34 cellular contexts compared by ENCODE assay signal in genomic region chr9:20030221-20030620, GRCh38.
"Had no signal": no experiment of that assay in that cellular context is flagged by ENCODE, and none has a peak within 500 bp of the region (broad histone marks: within the 10 kb centered on the region; RNA-seq: fewer than 3 reads in every experiment).

No MANE protein-coding gene starts in this region.

- H3K36me3 Mint-ChIP-seq: activated naive CD8-positive, alpha-beta T cell had no signal

- FAIRE-seq: astrocyte, bronchial epithelial cell had no signal

- H3K27ac Mint-ChIP-seq: activated B cell treated with CpG ODN at 0.5 μM for 24 hours; activated CD8-positive, alpha-beta T cell treated with anti-CD3 and anti-CD28 coated beads for 36 hours; activated naive CD8-positive, alpha-beta T cell; activated T-helper 17 cell treated with anti-CD3 and anti-CD28 coated beads, Interleukin-2, amount 50 U/mL, for 72 hours; effector memory CD8-positive, alpha-beta T cell; T-helper 17 cell; T-helper 2 cell treated with Interferon-gamma antibody and Interleukin-4, amounts not matched to agents 5 μg/mL and 100 μg/mL, for 36 hours had no signal

- H3K27me3 ChIP-seq: brain microvascular endothelial cell, esophagus muscularis mucosa, foreskin keratinocyte, gastrocnemius medialis had no signal

- H3K9me3 ChIP-seq: esophagus muscularis mucosa, gastrocnemius medialis had no signal

- H3K27me3 Mint-ChIP-seq: activated CD8-positive, alpha-beta T cell treated with anti-CD3 and anti-CD28 coated beads for 36 hours; activated naive CD8-positive, alpha-beta T cell; activated T-helper 17 cell treated with anti-CD3 and anti-CD28 coated beads, Interleukin-2, amount 50 U/mL, for 72 hours; central memory CD8-positive, alpha-beta T cell; effector memory CD8-positive, alpha-beta T cell; T-helper 17 cell had no signal

- H3K9me3 Mint-ChIP-seq: activated B cell treated with CpG ODN at 0.5 μM for 24 hours; activated CD8-positive, alpha-beta T cell treated with anti-CD3 and anti-CD28 coated beads for 36 hours; activated T-cell treated with anti-CD3 and anti-CD28 coated beads, Interleukin-2, amount 50 U/mL, for 4 hours; activated T-helper 17 cell treated with anti-CD3 and anti-CD28 coated beads, Interleukin-2, amount 50 U/mL, for 72 hours; central memory CD8-positive, alpha-beta T cell; effector memory CD8-positive, alpha-beta T cell; T-helper 2 cell treated with Interferon-gamma antibody and Interleukin-4, amounts not matched to agents 5 μg/mL and 100 μg/mL, for 36 hours had no signal

- ATAC-seq: activated CD4-positive, CD25-positive, alpha-beta regulatory T cell treated with anti-CD3 and anti-CD28 coated beads, Interleukin-2, amount 50 U/mL, for 24 hours; activated CD8-positive, alpha-beta T cell treated with anti-CD3 and anti-CD28 coated beads for 36 hours; activated T-cell treated with anti-CD3 and anti-CD28 coated beads, Interleukin-2, amount 50 U/mL, for 4 hours; activated T-helper 17 cell treated with anti-CD3 and anti-CD28 coated beads, Interleukin-2, amount 50 U/mL, for 72 hours; effector memory CD8-positive, alpha-beta T cell; foreskin keratinocyte; gastrocnemius medialis; T-helper 17 cell had no signal

- DNase-seq: activated B cell treated with CpG ODN at 0.5 μM for 24 hours; activated CD4-positive, alpha-beta T cell treated with anti-CD3 and anti-CD28 coated beads for 48 hours; activated CD4-positive, alpha-beta T cell treated with anti-CD3 and anti-CD28 coated beads, Interleukin-2, amount 50 U/mL, for 1 hour; activated CD4-positive, alpha-beta T cell treated with anti-CD3 and anti-CD28 coated beads, Interleukin-2, amount 50 U/mL, for 48 hours; activated CD8-positive, alpha-beta memory T cell treated with anti-CD3 and anti-CD28 coated beads for 24 hours; activated CD8-positive, alpha-beta T cell treated with anti-CD3 and anti-CD28 coated beads for 36 hours; activated effector memory CD4-positive, alpha-beta T cell treated with Interleukin-2 at 50 U/mL for 16 hours; activated gamma-delta T cell treated with Interleukin-2 at 50 U/mL for 16 hours; activated naive CD4-positive, alpha-beta T cell treated with anti-CD3 and anti-CD28 coated beads, Interleukin-2, amount 50 U/mL, for 16 hours; activated naive CD4-positive, alpha-beta T cell treated with Interleukin-2 at 50 U/mL for 16 hours; activated T-cell treated with anti-CD3 and anti-CD28 coated beads, Interleukin-2, amount 50 U/mL, for 4 hours; amniotic stem cell; anterior cingulate cortex; brain microvascular endothelial cell; cortex of kidney; dermis blood vessel endothelial cell; effector CD4-positive, alpha-beta T cell; effector memory CD8-positive, alpha-beta T cell; erythroblast; foreskin keratinocyte; gastrocnemius medialis; glutamatergic neuron; T-helper 1 cell; T-helper 17 cell; T1000; WERI-Rb-1 had no signal

- H3K27ac ChIP-seq: brain microvascular endothelial cell, esophagus muscularis mucosa, foreskin keratinocyte, WERI-Rb-1 had no signal

- H3K4me1 ChIP-seq: foreskin keratinocyte had no signal

- H3K4me1 Mint-ChIP-seq: central memory CD8-positive, alpha-beta T cell; T-helper 17 cell had no signal

- H3K36me3 ChIP-seq: brain microvascular endothelial cell, esophagus muscularis mucosa, gastrocnemius medialis, WERI-Rb-1 had no signal

- H3K4me3 Mint-ChIP-seq: activated B cell treated with CpG ODN at 0.5 μM for 24 hours; activated CD8-positive, alpha-beta T cell treated with anti-CD3 and anti-CD28 coated beads for 36 hours; activated naive CD8-positive, alpha-beta T cell; activated T-cell treated with anti-CD3 and anti-CD28 coated beads, Interleukin-2, amount 50 U/mL, for 4 hours; activated T-helper 17 cell treated with anti-CD3 and anti-CD28 coated beads, Interleukin-2, amount 50 U/mL, for 72 hours; central memory CD8-positive, alpha-beta T cell; effector memory CD8-positive, alpha-beta T cell; T-helper 17 cell; T-helper 2 cell treated with Interferon-gamma antibody and Interleukin-4, amounts not matched to agents 5 μg/mL and 100 μg/mL, for 36 hours had no signal

- H3K4me3 ChIP-seq: esophagus muscularis mucosa, gastrocnemius medialis had no signal
